In the genomic region with DNA sequence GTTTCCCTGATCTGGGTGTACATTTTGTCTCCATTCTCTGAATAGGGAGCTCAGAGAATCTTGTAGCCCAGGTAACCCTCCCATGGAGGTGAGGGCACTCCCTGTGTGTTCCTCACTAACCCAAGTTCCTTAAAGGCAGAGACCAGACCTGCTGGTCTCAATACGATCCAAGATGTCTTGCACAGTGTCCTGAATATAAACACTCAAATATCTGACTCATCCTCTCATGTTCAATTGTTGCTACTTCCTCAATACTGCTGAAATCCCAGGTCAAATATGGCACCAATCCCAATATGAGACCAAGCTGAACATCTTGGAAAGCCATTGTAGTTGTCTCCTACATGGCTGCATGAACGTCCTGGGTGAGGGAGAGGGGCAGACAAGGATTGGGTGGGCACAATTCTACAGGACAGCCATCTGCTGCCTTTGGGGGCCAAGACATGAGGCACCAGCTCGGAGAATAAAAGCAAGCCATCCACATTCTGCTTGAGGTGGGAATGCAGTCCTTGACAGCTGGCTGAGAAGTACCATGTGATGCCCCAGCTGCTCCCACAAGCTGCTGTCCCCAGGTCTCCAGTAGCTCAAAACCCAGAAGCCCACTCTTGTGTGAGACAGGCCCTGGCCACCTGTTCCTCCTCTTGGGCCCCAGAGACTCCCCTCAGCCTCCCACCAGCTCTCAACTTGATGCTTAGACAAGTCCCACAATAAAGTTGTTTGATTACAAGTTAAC, we compare ENCODE assay signal across 10 cellular contexts. TPM values are rescaled to one million over a fixed set of nuclear protein-coding genes. Genes with fewer than 3 reads are reported as not detected.
DNase-seq lines count a peak whose midpoint lies in the region; ATAC-seq and TF ChIP-seq lines count a peak whose summit lies in the region.
"Had no signal": no experiment of that assay in that cellular context is flagged by ENCODE, and none has a peak within 500 bp of the region (broad histone marks: within the 10 kb centered on the region; RNA-seq: fewer than 3 reads in every experiment).

No MANE protein-coding gene starts in this region.

- CTCF ChIA-PET in MCF 10A (lab: Yijun Ruan, JAX) (interaction anchor here (0.6 to 2.4 kb wide), 6 partner anchors 8 to 93 kb away, joined by 3 to 10 read pairs (median 4); no protein-coding TSS in a partner anchor), mammary epithelial cell (lab: Charles Lee; ENCODE audit: low non-redundant PET) (no interaction called here)
- CTCF ChIA-PET in activated CD8-positive, alpha-beta T cell treated with anti-CD3 and anti-CD28 coated beads for 36 hours (lab: Charles Lee) = interaction anchor here (1.3 to 2.5 kb wide), 5 partner anchors 9 to 49 kb away, joined by 3 to 15 read pairs (median 7); no protein-coding TSS in a partner anchor

- no peaks in the 10 kb centered on the region for H3K27me3 Mint-ChIP-seq in MCF 10A (ENCODE audit: insufficient read depth, unreplicated experiment)
- no peaks in the 10 kb centered on the region for H3K27me3 Mint-ChIP-seq in activated CD8-positive, alpha-beta T cell treated with anti-CD3 and anti-CD28 coated beads for 36 hours

- H3K27me3 ChIP-seq in mammary epithelial cell (ENCODE audit: insufficient read depth, low read length) (no peaks in the 10 kb centered on the region), left lung (no peaks in the 10 kb centered on the region), upper lobe of right lung (no peaks in the 10 kb centered on the region)

- H3K4me3 ChIP-seq in mammary epithelial cell (replicated peaks in 1 of 3; ENCODE audit: insufficient read depth in 1 of 3, low read depth in 2 of 3, low read length in 3 of 3) (no peak overlapping the region), left lung (no peak overlapping the region), upper lobe of right lung (no peak overlapping the region)

- peaks cover 26% of the 10 kb centered on the region for H3K4me1 Mint-ChIP-seq in MCF 10A (ENCODE audit: insufficient read depth, unreplicated experiment)
- peaks cover 70% of the 10 kb centered on the region for H3K4me1 Mint-ChIP-seq in activated CD8-positive, alpha-beta T cell treated with anti-CD3 and anti-CD28 coated beads for 36 hours (ENCODE audit: low read depth)

- H3K9me3 Mint-ChIP-seq in MCF 10A (ENCODE audit: unreplicated experiment) = no peaks in the 10 kb centered on the region
- H3K9me3 Mint-ChIP-seq in activated CD8-positive, alpha-beta T cell treated with anti-CD3 and anti-CD28 coated beads for 36 hours = no peaks in the 10 kb centered on the region
- H3K9me3 Mint-ChIP-seq: IgD-negative memory B cell had no signal

- POLR2A ChIA-PET in MCF 10A (lab: Yijun Ruan, JAX) = interaction anchor here (0.8 to 2.5 kb wide), 5 partner anchors 9 to 90 kb away, joined by 3 to 9 read pairs (median 7); a partner anchor contains a TSS
- POLR2A ChIA-PET in activated CD8-positive, alpha-beta T cell treated with anti-CD3 and anti-CD28 coated beads for 36 hours (lab: Charles Lee) = interaction anchor here (1.2 to 3.2 kb wide), 4 partner anchors 8 to 24 kb away, joined by 3 to 18 read pairs (median 5); no protein-coding TSS in a partner anchor

- H2AFZ ChIP-seq in mammary epithelial cell (ENCODE audit: low read depth, low read length) = no peak overlapping the region

- no peak overlapping the region for H3K4me3 Mint-ChIP-seq in MCF 10A (ENCODE audit: unreplicated experiment)
- H3K4me3 Mint-ChIP-seq in activated CD8-positive, alpha-beta T cell treated with anti-CD3 and anti-CD28 coated beads for 36 hours = no peak overlapping the region
- H3K4me3 Mint-ChIP-seq: IgD-negative memory B cell had no signal

- intact Hi-C loops in MCF 10A (cut with micrococcal nuclease) = no loop called here
- intact Hi-C loops in mammary epithelial cell (cut with micrococcal nuclease) = no loop called here
- intact Hi-C loops in activated CD8-positive, alpha-beta T cell treated with anti-CD3 and anti-CD28 coated beads for 36 hours (cut with micrococcal nuclease) = no loop called here
- intact Hi-C loops in left lung (cut with DNase I) = no loop called here
- intact Hi-C loops in upper lobe of right lung (cut with DNase I) = no loop called here

- H3K27ac Mint-ChIP-seq in MCF 10A (ENCODE audit: low read depth, unreplicated experiment) = peak overlapping the region; percentile 91
- peak overlapping the region; percentile 83 for H3K27ac Mint-ChIP-seq in activated CD8-positive, alpha-beta T cell treated with anti-CD3 and anti-CD28 coated beads for 36 hours

- peak; percentile 44 for DNase-seq in MCF 10A (ENCODE audit: unreplicated experiment)
- DNase-seq in mammary epithelial cell = no peak
- peak; percentile 1 for DNase-seq in activated CD8-positive, alpha-beta T cell treated with anti-CD3 and anti-CD28 coated beads for 36 hours
- DNase-seq in left lung = no peak
- DNase-seq in upper lobe of right lung = no peak
- no peak for DNase-seq in NCI-H1105 treated with DMSO at 0.1 percent for 48 hours (lab: John Stamatoyannopoulos, UW)
- DNase-seq in GM13977 (ENCODE audit: low spot score) = no peak
- DNase-seq: COR-L47 had no signal

- H3K9ac ChIP-seq in mammary epithelial cell (ENCODE audit: insufficient read depth, low read length) = no peak overlapping the region

- TF ChIP-seq CTCF in MCF 10A (IDR thresholded peaks at IDR 0.05; ENCODE audit: unreplicated experiment) = no peak
- TF ChIP-seq CTCF in mammary epithelial cell (conservative IDR thresholded peaks at IDR 0.05 in 1 of 2, IDR thresholded peaks at IDR 0.05 in 1 of 2; ENCODE audit: extremely low read depth in 1 of 2, insufficient read depth in 1 of 2, low read depth in 1 of 2, low read length in 2 of 2) = no peak
- no peak for TF ChIP-seq CTCF in activated CD8-positive, alpha-beta T cell treated with anti-CD3 and anti-CD28 coated beads for 36 hours (IDR thresholded peaks at IDR 0.05)
- TF ChIP-seq CTCF in left lung (IDR thresholded peaks at IDR 0.05) = no peak
- TF ChIP-seq CTCF in upper lobe of right lung (IDR thresholded peaks at IDR 0.05) = no peak
- no peak for TF ChIP-seq CTCF in GM13977 (IDR thresholded peaks at IDR 0.05; ENCODE audit: extremely low read depth, insufficient read depth, missing control alignments)

- BruUV-seq in MCF 10A (replicated peaks; lab: Mats Ljungman, UMichigan) = no TSS peak
- no TSS peak for BruUV-seq in mammary epithelial cell (replicated peaks; lab: Mats Ljungman, UMichigan)

- in situ Hi-C loops in mammary epithelial cell (cut with MboI; ENCODE audit: low sequenced_read_pairs in 2 of 2) = no loop called here
- in situ Hi-C loops in GM13977 (cut with MboI; ENCODE audit: low pct_unique_long_range_greater_than_20kb, low sequenced_read_pairs, unreplicated experiment) = no loop called here

- H3K9me3 ChIP-seq in mammary epithelial cell (replicated peaks; ENCODE audit: insufficient read depth, low read length) = no peaks in the 10 kb centered on the region
- no peaks in the 10 kb centered on the region for H3K9me3 ChIP-seq in left lung
- H3K9me3 ChIP-seq in upper lobe of right lung = no peaks in the 10 kb centered on the region

- H3K4me1 ChIP-seq in mammary epithelial cell (ENCODE audit: insufficient read depth, low read length) (peaks cover 21% of the 10 kb centered on the region), left lung (peaks cover 47 to 96% of the 10 kb centered on the region in 2 donors), upper lobe of right lung (peaks cover 92% of the 10 kb centered on the region)

- H3K36me3 ChIP-seq in mammary epithelial cell (ENCODE audit: insufficient read depth, low read length) (no peaks in the 10 kb centered on the region), left lung (no peaks in the 10 kb centered on the region), upper lobe of right lung (no peaks in the 10 kb centered on the region)

- no peaks in the 10 kb centered on the region for H3K36me3 Mint-ChIP-seq in MCF 10A (ENCODE audit: insufficient read depth, unreplicated experiment)
- peaks cover 4% of the 10 kb centered on the region for H3K36me3 Mint-ChIP-seq in activated CD8-positive, alpha-beta T cell treated with anti-CD3 and anti-CD28 coated beads for 36 hours (ENCODE audit: low read depth)
- H3K36me3 Mint-ChIP-seq: IgD-negative memory B cell had no signal

- dilution Hi-C loops in mammary epithelial cell (cut with HindIII; ENCODE audit: low sequenced_read_pairs) = loop anchor here (5.0 kb wide), 1 partner anchor 33 kb away; a partner anchor contains a TSS

- no peak overlapping the region for H3K27ac ChIP-seq in mammary epithelial cell (ENCODE audit: insufficient read depth, low read depth, low read length)
- H3K27ac ChIP-seq in left lung = peak overlapping the region; percentile 8 to 69
- peak overlapping the region; percentile 74 for H3K27ac ChIP-seq in upper lobe of right lung

- H3K79me2 ChIP-seq in mammary epithelial cell (ENCODE audit: insufficient read depth, low read length) = peaks cover 83% of the 10 kb centered on the region

- no peaks in the 10 kb centered on the region for H4K20me1 ChIP-seq in mammary epithelial cell (ENCODE audit: insufficient read depth, low read length)

- WGBS in mammary epithelial cell (ENCODE audit: low coverage, missing lambda C conversion rate) = 82% methylated on average over 3 of the region's 3 CpGs

- H3K4me2 ChIP-seq in mammary epithelial cell (ENCODE audit: insufficient read depth, low read depth, low read length) = no peak overlapping the region

- ATAC-seq in activated CD8-positive, alpha-beta T cell treated with anti-CD3 and anti-CD28 coated beads for 36 hours = no peak
- peak; percentile 6 for ATAC-seq in left lung
- ATAC-seq in upper lobe of right lung = peak; percentile 56
- no peak for ATAC-seq in HG03354 (IDR thresholded peaks at IDR 0.05; ENCODE audit: poor library complexity, severe bottlenecking, unreplicated experiment)

RNA-seq across cellular contexts. Expression of a gene that starts 18.2 kb away (rescaled TPM):
- 21.2 and 21.6 TPM in 2 replicates for total RNA-seq in MCF 10A (2022)
- total RNA-seq in mammary epithelial cell = 10 to 100 TPM; 15.7 to 24.0 TPM
- 11.8 TPM for polyA plus RNA-seq in mammary epithelial cell
- polyA minus RNA-seq in mammary epithelial cell = 10.3 TPM
- total RNA-seq in activated CD8-positive, alpha-beta T cell treated with anti-CD3 and anti-CD28 coated beads for 36 hours = 10 to 100 TPM; 62.9 to 65.7 TPM
- 10 to 100 TPM; 56.2 to 64.9 TPM for total RNA-seq in left lung
- total RNA-seq in upper lobe of right lung = 88.7 TPM

RNA-seq across cellular contexts. Expression of a gene that starts 33.1 kb away (rescaled TPM):
- total RNA-seq in MCF 10A (2022) (not detected in 2 replicates), mammary epithelial cell (not detected), left lung (not detected), upper lobe of right lung (not detected)
- not detected for polyA plus RNA-seq in mammary epithelial cell
- not detected for polyA minus RNA-seq in mammary epithelial cell
- total RNA-seq in activated CD8-positive, alpha-beta T cell treated with anti-CD3 and anti-CD28 coated beads for 36 hours = not detected
- polyA plus RNA-seq: IgD-negative memory B cell had no signal

Comparison
In these comparisons a context has a peak if more than half of its experiments do, and no peak if none do; other contexts are left out.
1. DNase-seq: peak in MCF 10A (single experiment) and activated CD8-positive, alpha-beta T cell treated with anti-CD3 and anti-CD28 coated beads for 36 hours (single experiment); none in mammary epithelial cell (single experiment), left lung (0 of 2), upper lobe of right lung (single experiment), NCI-H1105 treated with DMSO at 0.1 percent for 48 hours (single experiment) and GM13977 (single experiment).
2. ATAC-seq: peak in left lung (single experiment) and upper lobe of right lung (single experiment); none in activated CD8-positive, alpha-beta T cell treated with anti-CD3 and anti-CD28 coated beads for 36 hours (single experiment) and HG03354 (single experiment).